Comparison of ENCODE assay signal across 26 cellular contexts in genomic region chr11:43071338-43071737, GRCh38.
"Had no signal": no experiment of that assay in that cellular context is flagged by ENCODE, and none has a peak within 500 bp of the region (broad histone marks: within the 10 kb centered on the region; RNA-seq: fewer than 3 reads in every experiment).

No MANE protein-coding gene starts in this region.

- H3K4me3 Mint-ChIP-seq: activated naive CD8-positive, alpha-beta T cell treated with anti-CD3 and anti-CD28 coated beads for 36 hours; activated T-cell treated with anti-CD3 and anti-CD28 coated beads, Interleukin-2, amount 50 U/mL, for 24 hours; natural killer cell; stimulated activated naive B cell treated with anti-CD40 and anti-IgM and Interleukin-4, amounts not matched to agents 10 μg/mL and 1 μg/mL and 100 μg/mL, for 72 hours; T-helper 2 cell treated with Interferon-gamma antibody and Interleukin-4, amounts not matched to agents 5 μg/mL and 100 μg/mL, for 36 hours had no signal

- H3K36me3 ChIP-seq: left ventricle myocardium inferior, transverse colon, vagina had no signal

- H3K27me3 Mint-ChIP-seq: activated naive CD8-positive, alpha-beta T cell treated with anti-CD3 and anti-CD28 coated beads for 36 hours; activated T-cell treated with anti-CD3 and anti-CD28 coated beads, Interleukin-2, amount 50 U/mL, for 24 hours had no signal

- H3K27ac Mint-ChIP-seq: activated naive CD8-positive, alpha-beta T cell treated with anti-CD3 and anti-CD28 coated beads for 36 hours; activated T-cell treated with anti-CD3 and anti-CD28 coated beads, Interleukin-2, amount 50 U/mL, for 24 hours; activated T-helper 2 cell treated with anti-CD3 and anti-CD28 coated beads, Interferon-gamma antibody, Interleukin-2, Interleukin-4, amounts not matched to agents 10 μg/mL and 5 μg/mL and 100 μg/mL, durations not matched to agents 14 hours and 24 hours and 36 hours; natural killer cell; progenitor cell of endocrine pancreas; stimulated activated naive B cell treated with anti-CD40 and anti-IgM and Interleukin-4, amounts not matched to agents 10 μg/mL and 1 μg/mL and 100 μg/mL, for 72 hours; T-helper 2 cell treated with Interferon-gamma antibody and Interleukin-4, amounts not matched to agents 5 μg/mL and 100 μg/mL, for 36 hours had no signal

- H3K9me3 ChIP-seq: transverse colon, vagina had no signal

- DNase-seq: activated CD4-positive, alpha-beta T cell treated with anti-CD3 and anti-CD28 coated beads for 1 hour; activated CD8-positive, alpha-beta memory T cell treated with anti-CD3 and anti-CD28 coated beads for 24 hours; activated CD8-positive, alpha-beta memory T cell treated with anti-CD3 and anti-CD28 coated beads, Interleukin-2, amount 50 U/mL, for 4 hours; activated naive CD4-positive, alpha-beta T cell treated with Interleukin-2 at 50 U/mL for 16 hours; activated naive CD8-positive, alpha-beta T cell treated with anti-CD3 and anti-CD28 coated beads for 36 hours; activated T-cell treated with anti-CD3 and anti-CD28 coated beads, Interleukin-2, amount 50 U/mL, for 24 hours; central memory CD4-positive, alpha-beta T cell; effector memory CD4-positive, alpha-beta T cell; foreskin melanocyte; hypothalamus; kidney glomerular epithelial cell; left ventricle myocardium inferior; mammary epithelial cell; midbrain; natural killer cell; stimulated activated CD4-positive, alpha-beta T cell treated with anti-CD3 and anti-CD28 coated beads, Interleukin-2, amount 100 ng/mL, for 48 hours; stimulated activated CD8-positive, alpha-beta memory T cell treated with anti-CD3 and anti-CD28 coated beads, Interleukin-4, amount 100 ng/mL, for 48 hours; stimulated activated naive B cell treated with anti-CD40 and anti-IgM and Interleukin-4, amounts not matched to agents 10 μg/mL and 1 μg/mL and 100 μg/mL, for 72 hours; transverse colon had no signal

- ATAC-seq: esophagus mucosa; natural killer cell; stimulated activated naive B cell treated with anti-CD40 and anti-IgM and Interleukin-4, amounts not matched to agents 10 μg/mL and 1 μg/mL and 100 μg/mL, for 72 hours had no signal

- H3K27ac ChIP-seq: left ventricle myocardium inferior, vagina had no signal

- H3K27me3 ChIP-seq: transverse colon, vagina had no signal

- H3K4me3 ChIP-seq: left ventricle myocardium inferior, transverse colon, vagina had no signal

- H3K4me1 ChIP-seq: left ventricle myocardium inferior, vagina had no signal

- H3K36me3 Mint-ChIP-seq: activated naive CD8-positive, alpha-beta T cell treated with anti-CD3 and anti-CD28 coated beads for 36 hours; natural killer cell; stimulated activated naive B cell treated with anti-CD40 and anti-IgM and Interleukin-4, amounts not matched to agents 10 μg/mL and 1 μg/mL and 100 μg/mL, for 72 hours had no signal

- H3K4me1 Mint-ChIP-seq: activated naive CD8-positive, alpha-beta T cell treated with anti-CD3 and anti-CD28 coated beads for 36 hours; natural killer cell; stimulated activated naive B cell treated with anti-CD40 and anti-IgM and Interleukin-4, amounts not matched to agents 10 μg/mL and 1 μg/mL and 100 μg/mL, for 72 hours had no signal

- FAIRE-seq: astrocyte, endothelial cell of umbilical vein had no signal
